9 cellular contexts compared by ENCODE assay signal in genomic region chr14:85412756-85413155, GRCh38.
"Had no signal": no experiment of that assay in that cellular context is flagged by ENCODE, and none has a peak within 500 bp of the region (broad histone marks: within the 10 kb centered on the region; RNA-seq: fewer than 3 reads in every experiment).

No MANE protein-coding gene starts in this region.

- DNase-seq: H9, HCEC 1CT, Karpas-422, KBM-7 had no signal

- H3K27ac ChIP-seq: KMS-11 had no signal

- H2AFZ ChIP-seq: GM23338 had no signal

- FAIRE-seq: H1, H54, HTR-8/SVneo had no signal

- H3K9ac ChIP-seq: KMS-11 had no signal

- H3K4me3 ChIP-seq: GM23338 had no signal

- H3K9me3 Mint-ChIP-seq: GM23338, H9 had no signal

- H3K4me2 ChIP-seq: GM23338, KMS-11 had no signal

- H3K27ac Mint-ChIP-seq: GM23338, H9 had no signal

- H3K4me3 Mint-ChIP-seq: GM23338, H9 had no signal

- H3K4me1 Mint-ChIP-seq: GM23338 had no signal

- ATAC-seq: GM23338 had no signal
